Comparison of ENCODE assay signal across 13 cellular contexts in the genomic region with DNA sequence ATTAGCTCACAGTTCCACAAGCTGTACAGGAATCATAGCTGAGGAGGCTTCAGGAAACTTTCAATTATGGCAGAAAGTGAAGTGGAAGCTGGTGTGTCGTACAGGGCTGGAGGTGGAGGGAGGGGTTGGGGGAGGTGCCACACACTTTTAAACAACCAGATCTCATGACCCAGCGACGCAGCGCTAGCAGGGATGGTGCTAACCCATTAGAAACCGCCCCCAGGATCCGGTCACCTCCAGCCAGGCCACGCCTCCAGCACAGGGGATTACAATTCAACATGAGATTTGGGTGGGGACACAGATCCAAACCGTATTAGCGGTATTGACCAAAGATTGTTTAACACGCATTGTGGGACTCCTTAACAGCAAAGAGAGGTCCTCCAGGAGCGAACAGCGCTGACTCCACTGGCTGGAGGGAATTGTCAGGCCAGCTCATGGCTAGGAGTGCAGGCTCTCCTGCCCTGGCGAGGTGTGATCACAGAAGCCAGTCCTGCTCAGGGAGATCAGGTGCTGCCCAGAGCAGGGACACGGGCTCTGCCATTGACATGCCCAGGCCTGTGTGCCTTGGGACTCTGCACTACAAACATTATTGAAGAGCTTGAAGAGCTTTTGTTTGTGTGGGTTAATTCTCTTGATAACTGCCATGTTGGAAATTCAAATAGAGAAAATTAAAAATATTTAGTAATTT.
"Had no signal": no experiment of that assay in that cellular context is flagged by ENCODE, and none has a peak within 500 bp of the region (broad histone marks: within the 10 kb centered on the region; RNA-seq: fewer than 3 reads in every experiment).

No MANE protein-coding gene starts in this region.

- ATAC-seq: heart right ventricle had no signal

- H3K27ac ChIP-seq: heart right ventricle, left ventricle myocardium inferior, parathyroid adenoma, tibial nerve, vagina had no signal

- H3K4me1 ChIP-seq: parathyroid adenoma, tibial nerve, vagina had no signal

- DNase-seq: activated CD4-positive, alpha-beta T cell treated with anti-CD3 and anti-CD28 coated beads, Interleukin-2, amount 50 U/mL, for 1 hour; activated effector memory CD4-positive, alpha-beta T cell treated with Interleukin-2 at 50 U/mL for 16 hours; amygdala; cerebellar nuclear complex; heart right ventricle; left ventricle myocardium inferior; mesenchymal stem cell; retina; small intestine; T-helper 2 cell had no signal

- H3K27me3 ChIP-seq: heart right ventricle, tibial nerve, vagina had no signal

- H3K9me3 ChIP-seq: heart right ventricle, left ventricle myocardium inferior, tibial nerve, vagina had no signal

- H3K4me3 ChIP-seq: heart right ventricle, left ventricle myocardium inferior, tibial nerve, vagina had no signal
